In the genomic region with DNA sequence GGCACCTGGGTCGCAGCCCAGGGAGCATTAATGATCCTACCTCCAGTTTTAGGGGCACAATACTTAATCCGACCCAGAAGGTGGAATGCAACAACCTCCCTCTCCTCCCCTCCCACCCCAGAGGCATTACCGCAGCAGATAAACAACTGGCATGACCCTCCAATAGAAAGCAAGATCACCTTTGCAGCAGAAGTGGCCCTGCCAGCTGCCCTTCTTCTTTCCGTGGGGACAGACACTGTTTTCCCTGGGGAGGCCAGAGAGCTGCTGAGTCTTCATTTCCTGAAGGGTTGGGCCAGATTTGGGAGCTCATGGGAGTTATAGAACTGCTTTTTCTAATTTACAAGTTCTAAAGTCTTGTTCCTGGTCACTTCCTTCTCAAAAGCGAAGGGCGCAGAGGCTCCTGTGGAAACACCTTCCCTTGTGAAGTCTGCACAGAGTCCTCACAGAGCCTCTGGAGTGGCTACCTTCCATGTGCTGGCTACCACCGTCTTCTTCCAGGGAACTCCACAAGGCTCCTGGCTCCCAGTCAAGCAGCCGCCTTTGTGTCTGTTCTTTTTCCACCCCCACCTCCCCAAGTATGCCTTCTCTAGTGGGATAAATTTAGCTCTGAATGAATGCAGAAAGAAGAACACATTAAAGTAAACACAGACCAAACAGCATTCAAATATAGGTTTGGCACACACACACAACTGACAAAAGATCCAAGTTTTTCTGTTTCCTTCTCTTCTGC, we compare ENCODE assay signal across 12 cellular contexts. TPM values are rescaled to one million over a fixed set of nuclear protein-coding genes. Genes with fewer than 3 reads are reported as not detected.
DNase-seq lines count a peak whose midpoint lies in the region; ATAC-seq, FAIRE-seq and TF ChIP-seq lines count a peak whose summit lies in the region.
"Had no signal": no experiment of that assay in that cellular context is flagged by ENCODE, and none has a peak within 500 bp of the region (broad histone marks: within the 10 kb centered on the region; RNA-seq: fewer than 3 reads in every experiment).

No MANE protein-coding gene starts in this region.

- peak overlapping the region; percentile 24 to 62 (median 42); a peak in 1 of 7 replicates for H3K27ac Mint-ChIP-seq in H9
- H3K27ac Mint-ChIP-seq: activated naive CD4-positive, alpha-beta T cell treated with anti-CD3 and anti-CD28 coated beads for 36 hours had no signal

- H4K91ac ChIP-seq in H9 (ENCODE audit: insufficient read length, low read depth, low read length): peak overlapping the region; percentile 77

- TF ChIP-seq POLR2A in GM12891 (IDR thresholded peaks at IDR 0.05; ENCODE audit: low read depth, low read length): no peak

- H2AK5ac ChIP-seq in H9 (ENCODE audit: insufficient read length, low read length): no peak overlapping the region

- TF ChIP-seq CTCF in H9 (conservative IDR thresholded peaks at IDR 0.05) (no peak), osteoblast (IDR thresholded peaks at IDR 0.05; ENCODE audit: extremely low read depth, low read depth, low read length) (no peak)

- H2BK15ac ChIP-seq in H9 (ENCODE audit: low read depth, low read length): no peak overlapping the region

- no peaks in the 10 kb centered on the region for H3K23me2 ChIP-seq in H9 (ENCODE audit: insufficient read length, low read depth, low read length, poor library complexity, severe bottlenecking)

- H3K4me1 ChIP-seq in H9 (ENCODE audit: insufficient read depth, low read length): peaks cover 12% of the 10 kb centered on the region; the same call in 1 of the 2 replicates
- peaks cover 40% of the 10 kb centered on the region for H3K4me1 ChIP-seq in SJCRH30
- H3K4me1 ChIP-seq in osteoblast (ENCODE audit: insufficient read depth, low read length): peaks cover 35% of the 10 kb centered on the region

- H3K18ac ChIP-seq in H9 (ENCODE audit: insufficient read length, low read depth, low read length): peak overlapping the region; percentile 58

- H4K5ac ChIP-seq in H9 (ENCODE audit: insufficient read length, low read depth, low read length): no peak overlapping the region

- H3K14ac ChIP-seq in H9 (ENCODE audit: insufficient read depth, low read length): peak overlapping the region; percentile 42; the same call in 1 of the 2 replicates

- no peak overlapping the region for H3K56ac ChIP-seq in H9 (ENCODE audit: insufficient read length, low read depth, low read length)

- H2BK120ac ChIP-seq in H9 (ENCODE audit: low read depth, low read length, poor library complexity, severe bottlenecking): no peak overlapping the region

- no peak overlapping the region for H3K23ac ChIP-seq in H9 (ENCODE audit: insufficient read length, low read depth, low read length)

- no peak overlapping the region for H4K8ac ChIP-seq in H9 (replicated peaks; ENCODE audit: insufficient read length, low read depth, low read length)

- no peak for DNase-seq in H9
- peak; percentile 66 to 71 for DNase-seq in SJCRH30
- DNase-seq in cardiac septum (ENCODE audit: low spot score): peak; percentile 85
- no peak for DNase-seq in osteoblast (ENCODE audit: insufficient read length, low spot score, missing footprints)
- DNase-seq in GM12891 (ENCODE audit: insufficient read length, low spot score): no peak
- DNase-seq: activated naive CD4-positive, alpha-beta T cell treated with anti-CD3 and anti-CD28 coated beads for 36 hours; erythroblast; KG1; RPMI8226; stomach had no signal

- no peak overlapping the region for H2BK5ac ChIP-seq in H9 (ENCODE audit: insufficient read length, low read length)

- H3K27me3 Mint-ChIP-seq in H9 (ENCODE audit: low read depth): peaks cover 6% of the 10 kb centered on the region

- H3K79me2 ChIP-seq in H9 (ENCODE audit: insufficient read depth, low read length) (no peaks in the 10 kb centered on the region), osteoblast (ENCODE audit: insufficient read depth, low read length) (no peaks in the 10 kb centered on the region)

- H3K4me3 ChIP-seq in SJCRH30 (peak overlapping the region; percentile 19), osteoblast (ENCODE audit: insufficient read depth, low read length) (no peak overlapping the region)
- H3K4me3 ChIP-seq: stomach had no signal

- no peaks in the 10 kb centered on the region for H3K36me3 ChIP-seq in SJCRH30
- no peaks in the 10 kb centered on the region for H3K36me3 ChIP-seq in osteoblast (ENCODE audit: insufficient read depth, low read length)
- H3K36me3 ChIP-seq: stomach had no signal

- peak overlapping the region; percentile 34 for H2AFZ ChIP-seq in H9 (ENCODE audit: low read length)
- H2AFZ ChIP-seq in osteoblast (ENCODE audit: low read length): peak overlapping the region; percentile 18

- ATAC-seq in HG02885 (IDR thresholded peaks at IDR 0.05; ENCODE audit: poor library complexity, unreplicated experiment) (no peak), HG03159 (IDR thresholded peaks at IDR 0.05; ENCODE audit: unreplicated experiment) (no peak)

- H3K4me1 Mint-ChIP-seq in H9: peaks cover 37 to 42% of the 10 kb centered on the region in 2 experiments

- H3K9me3 ChIP-seq in H9 (ENCODE audit: control insufficient read depth, low read depth, low read length): no peaks in the 10 kb centered on the region
- H3K9me3 ChIP-seq in SJCRH30 (replicated peaks): no peaks in the 10 kb centered on the region
- H3K9me3 ChIP-seq in osteoblast (ENCODE audit: low read depth, low read length): no peaks in the 10 kb centered on the region
- H3K9me3 ChIP-seq: stomach had no signal

- H3T11ph ChIP-seq in H9 (ENCODE audit: low read length): no peak overlapping the region

- H3K4ac ChIP-seq in H9 (ENCODE audit: low read depth, low read length): no peak overlapping the region

- no peaks in the 10 kb centered on the region for H3K79me1 ChIP-seq in H9 (ENCODE audit: insufficient read depth, low read depth, low read length, poor library complexity, severe bottlenecking)

- H3K4me2 ChIP-seq in H9 (ENCODE audit: insufficient read depth, insufficient read length, low read length) (no peak overlapping the region), osteoblast (ENCODE audit: insufficient read depth, low read length) (no peak overlapping the region)

- no peaks in the 10 kb centered on the region for H3K9me3 Mint-ChIP-seq in H9
- H3K9me3 Mint-ChIP-seq: activated naive CD4-positive, alpha-beta T cell treated with anti-CD3 and anti-CD28 coated beads for 36 hours had no signal

- no CpG with 5 or more reads among the region's 8 CpGs for WGBS in H9 (ENCODE audit: extremely low coverage, insufficient read length, low lambda C conversion rate)

- no peak overlapping the region for H2BK20ac ChIP-seq in H9 (ENCODE audit: low read depth, low read length, poor library complexity, severe bottlenecking)

- H3K36me3 Mint-ChIP-seq in H9 (ENCODE audit: insufficient read depth in 1 of 3, low read depth in 3 of 3): no peaks in the 10 kb centered on the region; a peak in 1 of 7 replicates

- no peak overlapping the region for H3K27ac ChIP-seq in H9 (ENCODE audit: insufficient read length, low read depth, low read length)
- peak overlapping the region; percentile 82 for H3K27ac ChIP-seq in SJCRH30
- no peak overlapping the region for H3K27ac ChIP-seq in osteoblast (ENCODE audit: low read depth, low read length)
- H3K27ac ChIP-seq: stomach had no signal

- intact Hi-C loops in cardiac septum (cut with DNase I): loop anchor here (5.0 kb wide), 1 partner anchor 65 kb away; no protein-coding TSS in a partner anchor

- no peaks in the 10 kb centered on the region for H3K27me3 ChIP-seq in H9 (ENCODE audit: insufficient read depth, low read length)
- no peaks in the 10 kb centered on the region for H3K27me3 ChIP-seq in SJCRH30
- H3K27me3 ChIP-seq in osteoblast (ENCODE audit: insufficient read depth, low read length): no peaks in the 10 kb centered on the region

- no peak for FAIRE-seq in GM12891 (lab: Jason Lieb, UNC)

- peak overlapping the region; percentile 77 for H2BK12ac ChIP-seq in H9 (ENCODE audit: insufficient read length, low read depth, low read length)

- H4K20me1 ChIP-seq in H9 (ENCODE audit: control insufficient read depth, insufficient read depth, insufficient read length) (no peaks in the 10 kb centered on the region), osteoblast (ENCODE audit: insufficient read depth, low read length) (no peaks in the 10 kb centered on the region)

- H3K4me3 Mint-ChIP-seq in H9: no peak overlapping the region
- H3K4me3 Mint-ChIP-seq: activated naive CD4-positive, alpha-beta T cell treated with anti-CD3 and anti-CD28 coated beads for 36 hours had no signal

- H3K9ac ChIP-seq in H9 (ENCODE audit: extremely low read depth, insufficient read length, low read length): no peak overlapping the region

TF ChIP-seq in GM12891, 5 proteins besides CTCF, POLR2A, EP300 and RAD21:
- TF ChIP-seq TAF1 (IDR thresholded peaks at IDR 0.05; ENCODE audit: low read depth, low read length) (no peak), POLR2AphosphoS5 (IDR thresholded peaks at IDR 0.05; ENCODE audit: low read depth, low read length) (no peak), PAX5 (IDR thresholded peaks at IDR 0.05; ENCODE audit: insufficient read depth, low read length, severe bottlenecking) (no peak), SPI1 (IDR thresholded peaks at IDR 0.05; ENCODE audit: low read depth, low read length) (no peak), POU2F2 (IDR thresholded peaks at IDR 0.05; ENCODE audit: low read depth, low read length) (no peak)

RNA-seq across cellular contexts. Expression of gene PALM2AKAP2, which starts 8.0 kb away (rescaled TPM):
- total RNA-seq in H9 (2021) (3.6 and 4.0 TPM in 2 replicates), cardiac septum (165 TPM), osteoblast (19.4 and 25.3 TPM in 2 replicates)
- 39.6 and 43.4 TPM in 2 replicates for total RNA-seq in SJCRH30 (2014; rRNA removed; shearing (Covaris generic))
- polyA plus RNA-seq in GM12891 (2012; ENCODE audit: low read depth, missing spikeins): not detected

Comparison
In these comparisons a context has a peak if more than half of its experiments do, and no peak if none do; other contexts are left out.
1. DNase-seq: peak in SJCRH30 (2 of 2) and cardiac septum (single experiment); none in H9 (single experiment), osteoblast (single experiment) and GM12891 (single experiment).